1 cellular context compared by ENCODE assay signal in genomic region chr15:61830536-61831330, GRCh38.
TF ChIP-seq lines count a peak whose summit lies in the region.

No MANE protein-coding gene starts in this region.

TF ChIP-seq in H1, 55 proteins besides CTCF, POLR2A, EP300 and RAD21 (continued from another document):
- no peak for TF ChIP-seq CHD7 (IDR thresholded peaks at IDR 0.05; ENCODE audit: insufficient replicate concordance, low read length)
- no peak for TF ChIP-seq KDM5A (IDR thresholded peaks at IDR 0.05; ENCODE audit: low read length)
- TF ChIP-seq HDAC6 (IDR thresholded peaks at IDR 0.05; ENCODE audit: low read depth, low read length), result no peak
- TF ChIP-seq GTF2F1 (IDR thresholded peaks at IDR 0.05; ENCODE audit: borderline replicate concordance, low read depth, low read length), result no peak
- no peak for TF ChIP-seq JUND (IDR thresholded peaks at IDR 0.05; ENCODE audit: low read length)
- TF ChIP-seq BRCA1 (IDR thresholded peaks at IDR 0.05; ENCODE audit: low read depth, low read length), result no peak
- no peak for TF ChIP-seq PHF8 (conservative IDR thresholded peaks at IDR 0.05; ENCODE audit: low read depth, low read length)
- no peak for TF ChIP-seq MAFK (IDR thresholded peaks at IDR 0.05; ENCODE audit: low read depth, low read length)
- no peak for TF ChIP-seq TAF7 (optimal IDR thresholded peaks at IDR 0.05; ENCODE audit: borderline replicate concordance, low read depth, low read length)
- TF ChIP-seq, protein P1, sequence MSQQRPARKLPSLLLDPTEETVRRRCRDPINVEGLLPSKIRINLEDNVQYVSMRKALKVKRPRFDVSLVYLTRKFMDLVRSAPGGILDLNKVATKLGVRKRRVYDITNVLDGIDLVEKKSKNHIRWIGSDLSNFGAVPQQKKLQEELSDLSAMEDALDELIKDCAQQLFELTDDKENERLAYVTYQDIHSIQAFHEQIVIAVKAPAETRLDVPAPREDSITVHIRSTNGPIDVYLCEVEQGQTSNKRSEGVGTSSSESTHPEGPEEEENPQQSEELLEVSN (IDR thresholded peaks at IDR 0.05), result no peak
- no peak for TF ChIP-seq TCF12 (IDR thresholded peaks at IDR 0.05; ENCODE audit: low read depth, low read length)
- TF ChIP-seq KDM1A (IDR thresholded peaks at IDR 0.05; ENCODE audit: borderline replicate concordance, low read length), result no peak
- TF ChIP-seq, protein P2, sequence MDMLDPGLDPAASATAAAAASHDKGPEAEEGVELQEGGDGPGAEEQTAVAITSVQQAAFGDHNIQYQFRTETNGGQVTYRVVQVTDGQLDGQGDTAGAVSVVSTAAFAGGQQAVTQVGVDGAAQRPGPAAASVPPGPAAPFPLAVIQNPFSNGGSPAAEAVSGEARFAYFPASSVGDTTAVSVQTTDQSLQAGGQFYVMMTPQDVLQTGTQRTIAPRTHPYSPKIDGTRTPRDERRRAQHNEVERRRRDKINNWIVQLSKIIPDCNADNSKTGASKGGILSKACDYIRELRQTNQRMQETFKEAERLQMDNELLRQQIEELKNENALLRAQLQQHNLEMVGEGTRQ (IDR thresholded peaks at IDR 0.05; ENCODE audit: low read length), result no peak
- no peak for TF ChIP-seq CEBPB (IDR thresholded peaks at IDR 0.05; ENCODE audit: low read depth, low read length)
- TF ChIP-seq SIN3A (conservative IDR thresholded peaks at IDR 0.05 in 1 of 2, IDR thresholded peaks at IDR 0.05 in 1 of 2; ENCODE audit: low read depth in 1 of 2, low read length in 2 of 2), result no peak
- TF ChIP-seq CREB1 (IDR thresholded peaks at IDR 0.05), result no peak
- TF ChIP-seq CBX5 (IDR thresholded peaks at IDR 0.05; ENCODE audit: low read depth, low read length), result no peak
- TF ChIP-seq NANOG (IDR thresholded peaks at IDR 0.05; ENCODE audit: insufficient read depth, low read depth, low read length, poor library complexity, severe bottlenecking), result no peak
- TF ChIP-seq YY1 (IDR thresholded peaks at IDR 0.05; ENCODE audit: low read depth, low read length), result no peak
